8 cellular contexts compared by ENCODE assay signal in the genomic region with DNA sequence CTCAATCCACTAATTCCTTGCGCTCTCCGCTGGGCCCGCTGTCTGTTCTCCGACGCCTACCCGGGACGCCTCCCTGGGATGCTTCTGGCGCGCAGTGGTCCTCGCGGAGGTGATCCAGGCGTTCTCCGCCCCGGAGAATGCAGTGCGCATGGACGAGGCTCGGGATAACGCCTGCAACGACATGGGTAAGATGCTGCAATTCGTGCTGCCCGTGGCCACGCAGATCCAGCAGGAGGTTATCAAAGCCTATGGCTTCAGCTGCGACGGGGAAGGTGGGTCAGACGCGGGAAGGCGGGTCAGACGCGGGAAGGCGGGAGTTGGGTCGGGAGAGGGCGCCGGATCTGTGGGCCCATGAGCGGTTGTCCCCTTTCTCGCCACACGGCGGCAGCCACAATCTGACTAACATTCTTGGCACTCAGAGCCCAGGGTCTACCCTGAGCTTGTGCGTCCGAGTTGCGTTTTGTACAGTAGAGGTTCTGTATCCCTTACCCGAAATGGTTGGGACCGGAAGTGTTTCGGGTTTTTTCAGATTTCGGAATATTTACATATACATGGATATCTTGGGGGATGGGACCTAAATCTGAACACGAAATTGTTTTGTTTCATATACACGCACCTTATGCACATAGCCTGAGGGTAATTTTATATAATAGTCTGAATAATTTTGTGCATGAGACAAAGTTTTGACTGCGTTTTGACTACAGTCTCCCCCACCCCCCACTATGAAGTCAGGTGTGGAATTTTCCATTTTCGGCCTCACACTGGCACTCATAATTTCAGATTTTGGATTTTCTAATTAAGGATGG. TPM values are rescaled to one million over a fixed set of nuclear protein-coding genes. Genes with fewer than 3 reads are reported as not detected.
DNase-seq lines count a peak whose midpoint lies in the region; ATAC-seq and FAIRE-seq lines count a peak whose summit lies in the region.

No MANE protein-coding gene starts in this region.

- H3K9me3 ChIP-seq in Karpas-422 (ENCODE audit: low read length), result no peaks in the 10 kb centered on the region

- peak; percentile 88 for DNase-seq in DMS153 treated with DMSO at 0.1 percent for 48 hours (lab: John Stamatoyannopoulos, UW; ENCODE audit: unreplicated experiment)
- DNase-seq in Karpas-422, result peak; percentile 97
- DNase-seq in RCC 7860 (ENCODE audit: low spot score), result peak; percentile 82
- DNase-seq in activated T-helper 1 cell treated with anti-CD3 and anti-CD28 coated beads, Interleukin-2, amount 50 U/mL, for 16 hours (ENCODE audit: low read depth in 1 of 2, low spot score in 1 of 2), result peak; percentile 66 to 74
- peak; percentile 90 for DNase-seq in fibroblast of gingiva (ENCODE audit: low read depth)
- DNase-seq in naive B cell, result peak; percentile 81
- DNase-seq in stimulated activated naive B cell treated with anti-CD40 and anti-IgM and Interleukin-4, amounts not matched to agents 10 μg/mL and 1 μg/mL and 100 μg/mL, for 72 hours, result peak; percentile 93

- H3K9me3 Mint-ChIP-seq in naive B cell, result no peaks in the 10 kb centered on the region
- no peaks in the 10 kb centered on the region for H3K9me3 Mint-ChIP-seq in stimulated activated naive B cell treated with anti-CD40 and anti-IgM and Interleukin-4, amounts not matched to agents 10 μg/mL and 1 μg/mL and 100 μg/mL, for 72 hours

- no peaks in the 10 kb centered on the region for H4K20me1 ChIP-seq in Karpas-422 (ENCODE audit: insufficient read depth, low read depth, low read length)

- peak overlapping the region; percentile 90 to 98 (median 96) for H3K4me3 Mint-ChIP-seq in naive B cell
- peak overlapping the region; percentile 83 to 86 for H3K4me3 Mint-ChIP-seq in stimulated activated naive B cell treated with anti-CD40 and anti-IgM and Interleukin-4, amounts not matched to agents 10 μg/mL and 1 μg/mL and 100 μg/mL, for 72 hours

- peak overlapping the region; percentile 90 for H3K4me2 ChIP-seq in Karpas-422 (ENCODE audit: low read depth, low read length, poor library complexity, severe bottlenecking)

- peak; percentile 54 for FAIRE-seq in RCC 7860 (lab: Jason Lieb, UNC)

- H3K9ac ChIP-seq in Karpas-422 (ENCODE audit: low read length), result peak overlapping the region; percentile 92

- H3K27ac Mint-ChIP-seq in naive B cell, result peak overlapping the region; percentile 99 to 100 (median 99)
- peak overlapping the region; percentile 99 for H3K27ac Mint-ChIP-seq in stimulated activated naive B cell treated with anti-CD40 and anti-IgM and Interleukin-4, amounts not matched to agents 10 μg/mL and 1 μg/mL and 100 μg/mL, for 72 hours

- H3K4me1 ChIP-seq in Karpas-422 (ENCODE audit: low read length), result peaks cover 50% of the 10 kb centered on the region

- H3K36me3 ChIP-seq in Karpas-422 (ENCODE audit: insufficient read depth, low read length), result no peaks in the 10 kb centered on the region

- ATAC-seq in GM21717 (IDR thresholded peaks at IDR 0.05; ENCODE audit: unreplicated experiment) (peak; percentile 29), naive B cell (ENCODE audit: low read depth in 2 of 2) (peak; percentile 41 to 43)
- ATAC-seq in stimulated activated naive B cell treated with anti-CD40 and anti-IgM and Interleukin-4, amounts not matched to agents 10 μg/mL and 1 μg/mL and 100 μg/mL, for 72 hours (replicated peaks), result peak; percentile 49 to 53

- H3K4me3 ChIP-seq in Karpas-422 (ENCODE audit: low read length), result peak overlapping the region; percentile 92

- no peaks in the 10 kb centered on the region for H3K9me2 ChIP-seq in Karpas-422 (replicated peaks; ENCODE audit: insufficient read depth, low read length)

- no peaks in the 10 kb centered on the region for H3K27me3 Mint-ChIP-seq in naive B cell
- H3K27me3 Mint-ChIP-seq in stimulated activated naive B cell treated with anti-CD40 and anti-IgM and Interleukin-4, amounts not matched to agents 10 μg/mL and 1 μg/mL and 100 μg/mL, for 72 hours, result peaks cover 0 to 5% of the 10 kb centered on the region in 2 donors

- H3K4me1 Mint-ChIP-seq in naive B cell, result peaks cover 58 to 81% (median 78%) of the 10 kb centered on the region in 3 donors
- peaks cover 60 to 80% of the 10 kb centered on the region in 2 donors for H3K4me1 Mint-ChIP-seq in stimulated activated naive B cell treated with anti-CD40 and anti-IgM and Interleukin-4, amounts not matched to agents 10 μg/mL and 1 μg/mL and 100 μg/mL, for 72 hours

- no peaks in the 10 kb centered on the region for H3K27me3 ChIP-seq in Karpas-422 (ENCODE audit: low read length)

- no peak overlapping the region for H2AFZ ChIP-seq in Karpas-422 (ENCODE audit: low read length)

- no peaks in the 10 kb centered on the region for H3K36me3 Mint-ChIP-seq in naive B cell
- H3K36me3 Mint-ChIP-seq in stimulated activated naive B cell treated with anti-CD40 and anti-IgM and Interleukin-4, amounts not matched to agents 10 μg/mL and 1 μg/mL and 100 μg/mL, for 72 hours, result peaks cover 11 to 51% of the 10 kb centered on the region in 2 donors

- H3K79me2 ChIP-seq in Karpas-422 (ENCODE audit: low read length), result no peaks in the 10 kb centered on the region

- peak overlapping the region; percentile 93 for H3K27ac ChIP-seq in Karpas-422 (ENCODE audit: low read length)

RNA-seq across cellular contexts. Expression of a gene that starts 0.8 kb away (rescaled TPM):
- 264 and 402 TPM in 2 replicates for total RNA-seq in Karpas-422 (2014; rRNA removed; shearing (Covaris generic); ENCODE audit: low replicate concordance)
- polyA plus RNA-seq in naive B cell (ENCODE audit: low read depth in 6 of 6), result 100 to 1,000 TPM; 126 to 211 (median 194) TPM

RNA-seq across cellular contexts. Expression of a gene that starts 1.0 kb away (rescaled TPM):
- not detected in 2 replicates for total RNA-seq in Karpas-422 (2014; rRNA removed; shearing (Covaris generic); ENCODE audit: low replicate concordance)
- not detected for polyA plus RNA-seq in naive B cell (ENCODE audit: low read depth in 6 of 6)

RNA-seq across cellular contexts. Expression of a gene that starts 6.6 kb away (rescaled TPM):
- total RNA-seq in Karpas-422 (2014; rRNA removed; shearing (Covaris generic); ENCODE audit: low replicate concordance), result 411 and 673 TPM in 2 replicates
- 1,000 to 10,000 TPM in 1 of 6 donors, 100 to 1,000 TPM in 5; 398 to 1,059 (median 612) TPM for polyA plus RNA-seq in naive B cell (ENCODE audit: low read depth in 6 of 6)

RNA-seq across cellular contexts. Expression of a gene that starts 16.8 kb away (rescaled TPM):
- 8.8 and 11.7 TPM in 2 replicates for total RNA-seq in Karpas-422 (2014; rRNA removed; shearing (Covaris generic); ENCODE audit: low replicate concordance)
- 1 to 10 TPM in 3 of 6 donors, under 1 TPM in 2, not detected in 1; 0.57 to 2.2 (median 1.1) TPM for polyA plus RNA-seq in naive B cell (ENCODE audit: low read depth in 6 of 6)

RNA-seq across cellular contexts. Expression of a gene that starts 25.9 kb away (rescaled TPM):
- total RNA-seq in Karpas-422 (2014; rRNA removed; shearing (Covaris generic); ENCODE audit: low replicate concordance), result 353 and 644 TPM in 2 replicates
- 100 to 1,000 TPM; 107 to 127 (median 114) TPM for polyA plus RNA-seq in naive B cell (ENCODE audit: low read depth in 6 of 6)

Comparison
In these comparisons a context has a peak if more than half of its experiments do, and no peak if none do; other contexts are left out.
1. Peak in every context shown above with its lines: DNase-seq, ATAC-seq, H3K4me3 ChIP-seq and H3K27ac ChIP-seq.